9 cellular contexts compared by ENCODE assay signal in the genomic region with DNA sequence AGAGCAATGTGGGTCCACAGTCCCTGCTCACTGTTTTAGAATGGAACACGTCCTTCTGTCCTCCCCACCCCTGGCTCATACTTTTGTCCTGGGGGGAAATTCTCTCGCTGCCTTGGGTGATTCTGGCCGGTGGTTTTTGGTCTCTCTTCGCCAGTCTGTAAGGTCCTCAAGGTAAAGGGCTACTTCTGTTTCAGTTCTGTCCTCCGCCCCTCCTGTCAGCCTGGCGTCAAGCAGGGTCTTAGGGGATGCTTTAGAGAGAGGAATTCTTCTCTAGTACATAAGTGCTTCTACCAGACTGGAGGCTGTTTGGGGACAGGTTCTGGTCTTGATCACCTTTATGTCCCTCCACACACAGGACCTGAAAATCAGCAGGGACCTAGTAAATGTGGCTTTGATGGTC. TPM values are rescaled to one million over a fixed set of nuclear protein-coding genes. Genes with fewer than 3 reads are reported as not detected.
DNase-seq lines count a peak whose midpoint lies in the region; ATAC-seq, FAIRE-seq and TF ChIP-seq lines count a peak whose summit lies in the region.
"Had no signal": no experiment of that assay in that cellular context is flagged by ENCODE, and none has a peak within 500 bp of the region (broad histone marks: within the 10 kb centered on the region; RNA-seq: fewer than 3 reads in every experiment).

No MANE protein-coding gene starts in this region.

- peak overlapping the region; percentile 94 for H3K4me2 ChIP-seq in HepG2 (ENCODE audit: low read depth, low read length)

- H4K20me1 ChIP-seq in HepG2 (ENCODE audit: insufficient read depth, low read length): peaks cover 12% of the 10 kb centered on the region; the same call in 1 of the 2 replicates

- peak overlapping the region; percentile 52 for H3K27ac ChIP-seq in cardiac muscle cell
- peak overlapping the region; percentile 52 for H3K27ac ChIP-seq in HepG2 (ENCODE audit: extremely low read length, insufficient read depth, low read length)
- peak overlapping the region; percentile 79 to 93 (median 88) for H3K27ac ChIP-seq in upper lobe of left lung

- WGBS in HepG2 (ENCODE audit: low lambda C conversion rate): 0% methylated on average over 6 of the region's 6 CpGs
- 3 to 11% methylated on average over 6 of the region's 6 CpGs for WGBS in upper lobe of left lung, 2 donors

- intact Hi-C loops in cardiac septum (cut with DNase I) (loop anchor here (10.0 kb wide), 1 partner anchor 335 kb away; a partner anchor contains a TSS), HepG2 (cut with micrococcal nuclease; ENCODE audit: unreplicated experiment) (loop anchor here (1.0 kb wide), 1 partner anchor 37 kb away; no protein-coding TSS in a partner anchor)

- no peaks in the 10 kb centered on the region for H3K9me3 ChIP-seq in cardiac muscle cell (ENCODE audit: low read depth)
- H3K9me3 ChIP-seq in adipocyte (ENCODE audit: control insufficient read depth, low read length): no peaks in the 10 kb centered on the region
- no peaks in the 10 kb centered on the region for H3K9me3 ChIP-seq in HepG2 (ENCODE audit: low read length)
- no peaks in the 10 kb centered on the region for H3K9me3 ChIP-seq in upper lobe of left lung

- H3K9ac ChIP-seq in adipocyte (ENCODE audit: low read length) (peak overlapping the region; percentile 96), HepG2 (ENCODE audit: insufficient read depth, low read depth, low read length) (peak overlapping the region; percentile 84)

- CTCF ChIA-PET in HepG2 (lab: Yijun Ruan, JAX; ENCODE audit: low intra/inter-chr PET ratio, low total read pairs): no interaction called here

- BruUV-seq in HepG2 (replicated peaks; lab: Mats Ljungman, UMichigan): no TSS peak

- in situ Hi-C loops in HepG2 (cut with HindIII; ENCODE audit: extremely low pct_ligation_motif_present, low pct_unique_long_range_greater_than_20kb): no loop called here

- TF ChIP-seq EP300 in HepG2 (IDR thresholded peaks at IDR 0.05; ENCODE audit: low read depth in 2 of 2, low read length in 2 of 2): no peak
- no peak for TF ChIP-seq EP300 in HepG2 (CRISPR knock-in tag; IDR thresholded peaks at IDR 0.05; ENCODE audit: borderline replicate concordance)
- TF ChIP-seq EP300 in upper lobe of left lung (IDR thresholded peaks at IDR 0.05): no peak

- peak in 1 of 2 donors; percentile 33 for DNase-seq in cardiac muscle cell (ENCODE audit: low read depth in 1 of 2, low spot score in 1 of 2)
- DNase-seq in cardiac septum (ENCODE audit: low spot score): no peak
- peak; percentile 38 for DNase-seq in adipocyte (ENCODE audit: low read depth)
- DNase-seq in HepG2 (ENCODE audit: low spot score): no peak
- no peak for DNase-seq in upper lobe of left lung
- no peak for DNase-seq in T1000 (lab: John Stamatoyannopoulos, UW)
- DNase-seq in foreskin melanocyte: no peak

- TF ChIP-seq POLR2A in HepG2 (IDR thresholded peaks at IDR 0.05; ENCODE audit: insufficient read depth in 1 of 2, low read depth in 2 of 2, low read length in 2 of 2) (no peak), upper lobe of left lung (IDR thresholded peaks at IDR 0.05) (no peak)

- H3K79me2 ChIP-seq in HepG2 (ENCODE audit: insufficient read depth, low read length): peaks cover 44% of the 10 kb centered on the region

- ATAC-seq in HepG2 (peak; percentile 20; the same call in 2 of the 3 replicates), upper lobe of left lung (ENCODE audit: low FRiP score in 2 of 2) (peak in 1 of 2 donors; percentile 3), HG02884 (IDR thresholded peaks at IDR 0.05; ENCODE audit: unreplicated experiment) (no peak)

- peak overlapping the region; percentile 83 for H2AFZ ChIP-seq in HepG2 (ENCODE audit: low read length)

- no peak for FAIRE-seq in HepG2 (lab: Jason Lieb, UNC)

- POLR2A ChIA-PET in HepG2 (lab: Yijun Ruan, JAX): interaction anchor here (0.8 to 2.6 kb wide), 18 partner anchors 11 to 357 kb away, joined by 3 to 25 read pairs (median 4); a partner anchor contains a TSS

- H3K4me3 ChIP-seq in cardiac muscle cell (peak overlapping the region; percentile 64), adipocyte (ENCODE audit: low read length) (peak overlapping the region; percentile 98), HepG2 (replicated peaks in 1 of 3; ENCODE audit: insufficient read depth in 1 of 3, low read depth in 2 of 3, low read length in 3 of 3) (peak overlapping the region; percentile 64 to 92 (median 90)), upper lobe of left lung (peak overlapping the region; percentile 19 to 80 (median 64))

- H3K36me3 ChIP-seq in cardiac muscle cell (no peaks in the 10 kb centered on the region), adipocyte (ENCODE audit: control insufficient read depth, insufficient read depth, low read length, severe bottlenecking) (peaks cover 7% of the 10 kb centered on the region), HepG2 (replicated peaks in 1 of 2; ENCODE audit: control insufficient read depth in 1 of 2, insufficient read depth in 2 of 2, low read length in 2 of 2) (no peaks in the 10 kb centered on the region; a peak in 1 of 5 replicates), upper lobe of left lung (peaks cover 0 to 8% (median 0%) of the 10 kb centered on the region in 4 donors)

- H3K4me1 ChIP-seq in cardiac muscle cell (ENCODE audit: low read depth) (peaks cover 13% of the 10 kb centered on the region), adipocyte (ENCODE audit: control insufficient read depth, insufficient read depth, low read length) (peaks cover 27% of the 10 kb centered on the region), HepG2 (ENCODE audit: insufficient read depth, low read length) (peaks cover 50% of the 10 kb centered on the region), upper lobe of left lung (peaks cover 30 to 46% (median 37%) of the 10 kb centered on the region in 4 donors)

- TF ChIP-seq RAD21 in HepG2 (CRISPR knock-in tag; IDR thresholded peaks at IDR 0.05): no peak

- H3K27me3 ChIP-seq in cardiac muscle cell (peaks cover 4% of the 10 kb centered on the region), adipocyte (replicated peaks; ENCODE audit: control insufficient read depth, insufficient read depth, low read length) (no peaks in the 10 kb centered on the region), HepG2 (ENCODE audit: control insufficient read depth in 1 of 2, insufficient read depth in 2 of 2, low read length in 2 of 2) (peaks cover 0 to 6% of the 10 kb centered on the region in 2 experiments; a peak in 1 of 5 replicates), upper lobe of left lung (no peaks in the 10 kb centered on the region)

- no peak for TF ChIP-seq CTCF in cardiac muscle cell (IDR thresholded peaks at IDR 0.05; ENCODE audit: low read depth, low read length)
- no peak for TF ChIP-seq CTCF in HepG2 (CRISPR knock-in tag; IDR thresholded peaks at IDR 0.05)
- no peak for TF ChIP-seq CTCF in upper lobe of left lung (IDR thresholded peaks at IDR 0.05)

RNA-seq across cellular contexts. Expression of a gene that starts 0.6 kb away (rescaled TPM):
- 82.4 and 112 TPM in 2 replicates for total RNA-seq in cardiac muscle cell
- 73.3 and 76.4 TPM in 2 replicates for polyA plus RNA-seq in cardiac muscle cell
- 48.6 TPM for total RNA-seq in cardiac septum
- 76.6 and 124 TPM in 2 replicates for total RNA-seq in HepG2 (2016; rRNA removed; fragmentation: Illumina TruSeq; extraction: Trizol)
- total RNA-seq in HepG2 (2016; cell fraction: cytosol; rRNA removed; fragmentation: Illumina TruSeq; extraction: Trizol; ENCODE audit: low read depth): 12.0 and 14.9 TPM in 2 replicates
- 82.6 and 130 TPM in 2 replicates for total RNA-seq in HepG2 (2016; cell fraction: insoluble cytoplasmic fraction; rRNA removed; fragmentation: Illumina TruSeq; extraction: Trizol)
- total RNA-seq in HepG2 (2016; cell fraction: membrane; rRNA removed; fragmentation: Illumina TruSeq; extraction: Trizol): 36.1 and 39.2 TPM in 2 replicates
- total RNA-seq in HepG2 (2016; cell fraction: nucleus; rRNA removed; fragmentation: Illumina TruSeq; extraction: Trizol): 35.4 and 41.2 TPM in 2 replicates
- polyA plus RNA-seq in HepG2 (2011; rRNA removed): 39.9 and 44.8 TPM in 2 replicates
- polyA plus RNA-seq in HepG2 (2011; cell fraction: cytosol; rRNA removed): 29.0 and 43.5 TPM in 2 replicates
- polyA plus RNA-seq in HepG2 (2011; cell fraction: nucleus; rRNA removed): 12.5 and 20.0 TPM in 2 replicates
- 55.6 and 62.7 TPM in 2 replicates for polyA plus RNA-seq in HepG2 (2012)
- polyA plus RNA-seq in HepG2 (2016; cell fraction: cytosol; fragmentation: Illumina TruSeq; extraction: Trizol; ENCODE audit: low read depth): 6.5 and 6.6 TPM in 2 replicates
- 143 and 162 TPM in 2 replicates for polyA plus RNA-seq in HepG2 (2016; cell fraction: insoluble cytoplasmic fraction; fragmentation: Illumina TruSeq; extraction: Trizol; ENCODE audit: low read depth)
- polyA plus RNA-seq in HepG2 (2016; cell fraction: membrane; fragmentation: Illumina TruSeq; extraction: Trizol; ENCODE audit: low read depth): 21.2 and 21.7 TPM in 2 replicates
- 60.2 and 60.7 TPM in 2 replicates for polyA plus RNA-seq in HepG2 (2016; cell fraction: nucleus; fragmentation: Illumina TruSeq; extraction: Trizol; ENCODE audit: insufficient read depth, low read depth)
- 10.4 and 12.8 TPM in 2 replicates for polyA minus RNA-seq in HepG2 (2011; rRNA and poly(A)+ RNA removed; ENCODE audit: low replicate concordance)
- polyA minus RNA-seq in HepG2 (2011; cell fraction: cytosol; rRNA and poly(A)+ RNA removed): 13.6 and 15.5 TPM in 2 replicates
- 16.1 and 16.2 TPM in 2 replicates for polyA minus RNA-seq in HepG2 (2011; cell fraction: nucleus; rRNA and poly(A)+ RNA removed)
- total RNA-seq in upper lobe of left lung: 10 to 100 TPM; 24.6 to 71.3 (median 50.8) TPM

RNA-seq across cellular contexts. Expression of a gene that starts 5.7 kb away (rescaled TPM):
- total RNA-seq in cardiac muscle cell (48.9 and 52.1 TPM in 2 replicates), cardiac septum (7.5 TPM), HepG2 (2016; rRNA removed; fragmentation: Illumina TruSeq; extraction: Trizol) (18.7 and 20.9 TPM in 2 replicates), upper lobe of left lung (10 to 100 TPM; 11.5 to 26.8 (median 15.3) TPM)
- polyA plus RNA-seq in cardiac muscle cell (53.5 and 55.5 TPM in 2 replicates), HepG2 (2011; rRNA removed) (15.5 and 17.6 TPM in 2 replicates)
- 4.7 and 6.1 TPM in 2 replicates for total RNA-seq in HepG2 (2016; cell fraction: cytosol; rRNA removed; fragmentation: Illumina TruSeq; extraction: Trizol; ENCODE audit: low read depth)
- total RNA-seq in HepG2 (2016; cell fraction: insoluble cytoplasmic fraction; rRNA removed; fragmentation: Illumina TruSeq; extraction: Trizol): 19.1 and 20.1 TPM in 2 replicates
- total RNA-seq in HepG2 (2016; cell fraction: membrane; rRNA removed; fragmentation: Illumina TruSeq; extraction: Trizol): 11.7 and 12.0 TPM in 2 replicates
- total RNA-seq in HepG2 (2016; cell fraction: nucleus; rRNA removed; fragmentation: Illumina TruSeq; extraction: Trizol): 7.6 and 7.9 TPM in 2 replicates
- 19.4 and 26.2 TPM in 2 replicates for polyA plus RNA-seq in HepG2 (2011; cell fraction: cytosol; rRNA removed)
- 9.3 and 10.5 TPM in 2 replicates for polyA plus RNA-seq in HepG2 (2011; cell fraction: nucleus; rRNA removed)
- 10.5 and 11.1 TPM in 2 replicates for polyA plus RNA-seq in HepG2 (2012)
- polyA plus RNA-seq in HepG2 (2016; cell fraction: cytosol; fragmentation: Illumina TruSeq; extraction: Trizol; ENCODE audit: low read depth): 3.6 and 4.1 TPM in 2 replicates
- polyA plus RNA-seq in HepG2 (2016; cell fraction: insoluble cytoplasmic fraction; fragmentation: Illumina TruSeq; extraction: Trizol; ENCODE audit: low read depth): 22.2 and 23.4 TPM in 2 replicates
- 7.5 and 8.0 TPM in 2 replicates for polyA plus RNA-seq in HepG2 (2016; cell fraction: membrane; fragmentation: Illumina TruSeq; extraction: Trizol; ENCODE audit: low read depth)
- 10.3 and 14.0 TPM in 2 replicates for polyA plus RNA-seq in HepG2 (2016; cell fraction: nucleus; fragmentation: Illumina TruSeq; extraction: Trizol; ENCODE audit: insufficient read depth, low read depth)
- 5.1 and 16.2 TPM in 2 replicates for polyA minus RNA-seq in HepG2 (2011; rRNA and poly(A)+ RNA removed; ENCODE audit: low replicate concordance)
- polyA minus RNA-seq in HepG2 (2011; cell fraction: cytosol; rRNA and poly(A)+ RNA removed): 9.3 and 9.9 TPM in 2 replicates
- 5.5 and 7.0 TPM in 2 replicates for polyA minus RNA-seq in HepG2 (2011; cell fraction: nucleus; rRNA and poly(A)+ RNA removed)

RNA-seq across cellular contexts. Expression of a gene that starts 16.6 kb away (rescaled TPM):
- not detected in 2 replicates for total RNA-seq in cardiac muscle cell
- polyA plus RNA-seq in cardiac muscle cell: not detected in 2 replicates
- total RNA-seq in cardiac septum: 2.8 TPM
- total RNA-seq in HepG2 (2016; rRNA removed; fragmentation: Illumina TruSeq; extraction: Trizol): 278 and 348 TPM in 2 replicates
- 36.9 and 39.1 TPM in 2 replicates for total RNA-seq in HepG2 (2016; cell fraction: cytosol; rRNA removed; fragmentation: Illumina TruSeq; extraction: Trizol; ENCODE audit: low read depth)
- 251 and 366 TPM in 2 replicates for total RNA-seq in HepG2 (2016; cell fraction: insoluble cytoplasmic fraction; rRNA removed; fragmentation: Illumina TruSeq; extraction: Trizol)
- 71.8 and 83.2 TPM in 2 replicates for total RNA-seq in HepG2 (2016; cell fraction: membrane; rRNA removed; fragmentation: Illumina TruSeq; extraction: Trizol)
- 84.8 and 90.9 TPM in 2 replicates for total RNA-seq in HepG2 (2016; cell fraction: nucleus; rRNA removed; fragmentation: Illumina TruSeq; extraction: Trizol)
- 1,649 and 1,898 TPM in 2 replicates for polyA plus RNA-seq in HepG2 (2011; rRNA removed)
- polyA plus RNA-seq in HepG2 (2011; cell fraction: cytosol; rRNA removed): 422 and 472 TPM in 2 replicates
- polyA plus RNA-seq in HepG2 (2011; cell fraction: nucleus; rRNA removed): 82.9 and 122 TPM in 2 replicates
- polyA plus RNA-seq in HepG2 (2012): 700 and 2,334 TPM in 2 replicates
- polyA plus RNA-seq in HepG2 (2016; cell fraction: cytosol; fragmentation: Illumina TruSeq; extraction: Trizol; ENCODE audit: low read depth): 30.5 and 35.0 TPM in 2 replicates
- 150 and 168 TPM in 2 replicates for polyA plus RNA-seq in HepG2 (2016; cell fraction: insoluble cytoplasmic fraction; fragmentation: Illumina TruSeq; extraction: Trizol; ENCODE audit: low read depth)
- polyA plus RNA-seq in HepG2 (2016; cell fraction: membrane; fragmentation: Illumina TruSeq; extraction: Trizol; ENCODE audit: low read depth): 38.8 and 42.8 TPM in 2 replicates
- 79.1 and 81.3 TPM in 2 replicates for polyA plus RNA-seq in HepG2 (2016; cell fraction: nucleus; fragmentation: Illumina TruSeq; extraction: Trizol; ENCODE audit: insufficient read depth, low read depth)
- polyA minus RNA-seq in HepG2 (2011; rRNA and poly(A)+ RNA removed; ENCODE audit: low replicate concordance): 151 and 198 TPM in 2 replicates
- polyA minus RNA-seq in HepG2 (2011; cell fraction: cytosol; rRNA and poly(A)+ RNA removed): 87.0 and 146 TPM in 2 replicates
- polyA minus RNA-seq in HepG2 (2011; cell fraction: nucleus; rRNA and poly(A)+ RNA removed): 37.3 and 51.0 TPM in 2 replicates
- 10 to 100 TPM in 2 of 6 donors, 1 to 10 TPM in 2, not detected in 2; 4.1 to 22.4 (median 13.3) TPM for total RNA-seq in upper lobe of left lung
- total RNA-seq: glomerular endothelial cell had no signal
